1 cellular context compared by ENCODE assay signal in the genomic region with DNA sequence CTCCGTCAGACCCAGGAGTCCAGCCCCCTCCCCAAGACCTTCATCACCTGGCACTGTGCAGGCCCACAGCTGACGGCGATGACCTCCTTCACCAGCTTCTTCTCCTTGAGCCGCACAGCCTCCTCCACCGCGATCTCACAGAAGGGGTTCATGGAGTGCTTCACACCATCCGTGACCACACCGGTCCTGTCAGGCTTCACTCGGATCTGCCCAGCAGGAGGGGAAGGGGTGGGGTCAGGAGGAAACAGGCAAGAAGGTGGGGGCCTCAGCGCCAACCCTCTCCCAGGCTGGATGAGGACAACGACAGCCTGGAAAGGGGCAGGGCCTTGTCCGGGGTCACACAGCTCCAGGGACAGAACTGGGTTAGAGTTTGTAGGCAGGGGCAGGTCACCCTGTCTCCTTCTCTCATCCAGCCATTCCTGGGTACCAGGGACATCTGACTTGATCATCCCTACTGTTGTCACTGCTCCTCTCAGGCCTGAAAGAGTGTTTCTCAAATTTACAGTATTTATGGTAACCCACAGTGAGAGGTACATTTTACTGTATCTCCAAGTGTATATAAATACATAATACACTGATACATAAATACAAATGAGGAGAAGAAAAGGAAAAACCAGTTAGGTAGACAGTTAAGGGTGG.
A peak's percentile ranks its signal among the peaks of the same experiment; 100 is the strongest.
TF ChIP-seq lines count a peak whose summit lies in the region.

No MANE protein-coding gene starts in this region.

TF ChIP-seq in HepG2, 621 proteins besides CTCF, POLR2A, EP300 and RAD21 (continued from another document and continues in another):
- TF ChIP-seq, protein P1, sequence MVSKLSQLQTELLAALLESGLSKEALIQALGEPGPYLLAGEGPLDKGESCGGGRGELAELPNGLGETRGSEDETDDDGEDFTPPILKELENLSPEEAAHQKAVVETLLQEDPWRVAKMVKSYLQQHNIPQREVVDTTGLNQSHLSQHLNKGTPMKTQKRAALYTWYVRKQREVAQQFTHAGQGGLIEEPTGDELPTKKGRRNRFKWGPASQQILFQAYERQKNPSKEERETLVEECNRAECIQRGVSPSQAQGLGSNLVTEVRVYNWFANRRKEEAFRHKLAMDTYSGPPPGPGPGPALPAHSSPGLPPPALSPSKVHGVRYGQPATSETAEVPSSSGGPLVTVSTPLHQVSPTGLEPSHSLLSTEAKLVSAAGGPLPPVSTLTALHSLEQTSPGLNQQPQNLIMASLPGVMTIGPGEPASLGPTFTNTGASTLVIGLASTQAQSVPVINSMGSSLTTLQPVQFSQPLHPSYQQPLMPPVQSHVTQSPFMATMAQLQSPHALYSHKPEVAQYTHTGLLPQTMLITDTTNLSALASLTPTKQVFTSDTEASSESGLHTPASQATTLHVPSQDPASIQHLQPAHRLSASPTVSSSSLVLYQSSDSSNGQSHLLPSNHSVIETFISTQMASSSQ (IDR thresholded peaks at IDR 0.05; ENCODE audit: low read depth): no peak
- TF ChIP-seq, protein P1 (CRISPR knock-in tag; IDR thresholded peaks at IDR 0.05; ENCODE audit: borderline replicate concordance): no peak
- no peak for TF ChIP-seq NKX3-1 (CRISPR knock-in tag; IDR thresholded peaks at IDR 0.05)
- TF ChIP-seq ZNF44 (CRISPR knock-in tag; IDR thresholded peaks at IDR 0.05): no peak
- peak; percentile 61; the same call in 1 of the 2 replicates for TF ChIP-seq JUND (CRISPR knock-in tag; IDR thresholded peaks at IDR 0.05)
- no peak for TF ChIP-seq ARID2 (CRISPR knock-in tag; IDR thresholded peaks at IDR 0.05; ENCODE audit: borderline replicate concordance)
- TF ChIP-seq, protein P2, sequence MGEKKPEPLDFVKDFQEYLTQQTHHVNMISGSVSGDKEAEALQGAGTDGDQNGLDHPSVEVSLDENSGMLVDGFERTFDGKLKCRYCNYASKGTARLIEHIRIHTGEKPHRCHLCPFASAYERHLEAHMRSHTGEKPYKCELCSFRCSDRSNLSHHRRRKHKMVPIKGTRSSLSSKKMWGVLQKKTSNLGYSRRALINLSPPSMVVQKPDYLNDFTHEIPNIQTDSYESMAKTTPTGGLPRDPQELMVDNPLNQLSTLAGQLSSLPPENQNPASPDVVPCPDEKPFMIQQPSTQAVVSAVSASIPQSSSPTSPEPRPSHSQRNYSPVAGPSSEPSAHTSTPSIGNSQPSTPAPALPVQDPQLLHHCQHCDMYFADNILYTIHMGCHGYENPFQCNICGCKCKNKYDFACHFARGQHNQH (CRISPR knock-in tag; IDR thresholded peaks at IDR 0.05): no peak
- TF ChIP-seq, protein P3, sequence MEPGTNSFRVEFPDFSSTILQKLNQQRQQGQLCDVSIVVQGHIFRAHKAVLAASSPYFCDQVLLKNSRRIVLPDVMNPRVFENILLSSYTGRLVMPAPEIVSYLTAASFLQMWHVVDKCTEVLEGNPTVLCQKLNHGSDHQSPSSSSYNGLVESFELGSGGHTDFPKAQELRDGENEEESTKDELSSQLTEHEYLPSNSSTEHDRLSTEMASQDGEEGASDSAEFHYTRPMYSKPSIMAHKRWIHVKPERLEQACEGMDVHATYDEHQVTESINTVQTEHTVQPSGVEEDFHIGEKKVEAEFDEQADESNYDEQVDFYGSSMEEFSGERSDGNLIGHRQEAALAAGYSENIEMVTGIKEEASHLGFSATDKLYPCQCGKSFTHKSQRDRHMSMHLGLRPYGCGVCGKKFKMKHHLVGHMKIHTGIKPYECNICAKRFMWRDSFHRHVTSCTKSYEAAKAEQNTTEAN (CRISPR knock-in tag; conservative IDR thresholded peaks at IDR 0.05): no peak
- TF ChIP-seq E2F5 (CRISPR knock-in tag; conservative IDR thresholded peaks at IDR 0.05): no peak
- TF ChIP-seq, protein P4, sequence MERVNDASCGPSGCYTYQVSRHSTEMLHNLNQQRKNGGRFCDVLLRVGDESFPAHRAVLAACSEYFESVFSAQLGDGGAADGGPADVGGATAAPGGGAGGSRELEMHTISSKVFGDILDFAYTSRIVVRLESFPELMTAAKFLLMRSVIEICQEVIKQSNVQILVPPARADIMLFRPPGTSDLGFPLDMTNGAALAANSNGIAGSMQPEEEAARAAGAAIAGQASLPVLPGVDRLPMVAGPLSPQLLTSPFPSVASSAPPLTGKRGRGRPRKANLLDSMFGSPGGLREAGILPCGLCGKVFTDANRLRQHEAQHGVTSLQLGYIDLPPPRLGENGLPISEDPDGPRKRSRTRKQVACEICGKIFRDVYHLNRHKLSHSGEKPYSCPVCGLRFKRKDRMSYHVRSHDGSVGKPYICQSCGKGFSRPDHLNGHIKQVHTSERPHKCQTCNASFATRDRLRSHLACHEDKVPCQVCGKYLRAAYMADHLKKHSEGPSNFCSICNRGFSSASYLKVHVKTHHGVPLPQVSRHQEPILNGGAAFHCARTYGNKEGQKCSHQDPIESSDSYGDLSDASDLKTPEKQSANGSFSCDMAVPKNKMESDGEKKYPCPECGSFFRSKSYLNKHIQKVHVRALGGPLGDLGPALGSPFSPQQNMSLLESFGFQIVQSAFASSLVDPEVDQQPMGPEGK (CRISPR knock-in tag; IDR thresholded peaks at IDR 0.05): peak; percentile 98
- no peak for TF ChIP-seq THYN1 (CRISPR knock-in tag; IDR thresholded peaks at IDR 0.05; ENCODE audit: borderline replicate concordance, low read depth)
- TF ChIP-seq ARID4A (CRISPR knock-in tag; IDR thresholded peaks at IDR 0.05; ENCODE audit: borderline replicate concordance): no peak; the same call in 1 of the 2 replicates
- peak; percentile 64; the same call in 1 of the 2 replicates for TF ChIP-seq ZNF589 (CRISPR knock-in tag; conservative IDR thresholded peaks at IDR 0.05)
- no peak for TF ChIP-seq ZNF235 (CRISPR knock-in tag; IDR thresholded peaks at IDR 0.05; ENCODE audit: borderline replicate concordance)
- TF ChIP-seq HCFC1 (IDR thresholded peaks at IDR 0.05; ENCODE audit: low read depth, low read length): no peak
- TF ChIP-seq, protein P5, sequence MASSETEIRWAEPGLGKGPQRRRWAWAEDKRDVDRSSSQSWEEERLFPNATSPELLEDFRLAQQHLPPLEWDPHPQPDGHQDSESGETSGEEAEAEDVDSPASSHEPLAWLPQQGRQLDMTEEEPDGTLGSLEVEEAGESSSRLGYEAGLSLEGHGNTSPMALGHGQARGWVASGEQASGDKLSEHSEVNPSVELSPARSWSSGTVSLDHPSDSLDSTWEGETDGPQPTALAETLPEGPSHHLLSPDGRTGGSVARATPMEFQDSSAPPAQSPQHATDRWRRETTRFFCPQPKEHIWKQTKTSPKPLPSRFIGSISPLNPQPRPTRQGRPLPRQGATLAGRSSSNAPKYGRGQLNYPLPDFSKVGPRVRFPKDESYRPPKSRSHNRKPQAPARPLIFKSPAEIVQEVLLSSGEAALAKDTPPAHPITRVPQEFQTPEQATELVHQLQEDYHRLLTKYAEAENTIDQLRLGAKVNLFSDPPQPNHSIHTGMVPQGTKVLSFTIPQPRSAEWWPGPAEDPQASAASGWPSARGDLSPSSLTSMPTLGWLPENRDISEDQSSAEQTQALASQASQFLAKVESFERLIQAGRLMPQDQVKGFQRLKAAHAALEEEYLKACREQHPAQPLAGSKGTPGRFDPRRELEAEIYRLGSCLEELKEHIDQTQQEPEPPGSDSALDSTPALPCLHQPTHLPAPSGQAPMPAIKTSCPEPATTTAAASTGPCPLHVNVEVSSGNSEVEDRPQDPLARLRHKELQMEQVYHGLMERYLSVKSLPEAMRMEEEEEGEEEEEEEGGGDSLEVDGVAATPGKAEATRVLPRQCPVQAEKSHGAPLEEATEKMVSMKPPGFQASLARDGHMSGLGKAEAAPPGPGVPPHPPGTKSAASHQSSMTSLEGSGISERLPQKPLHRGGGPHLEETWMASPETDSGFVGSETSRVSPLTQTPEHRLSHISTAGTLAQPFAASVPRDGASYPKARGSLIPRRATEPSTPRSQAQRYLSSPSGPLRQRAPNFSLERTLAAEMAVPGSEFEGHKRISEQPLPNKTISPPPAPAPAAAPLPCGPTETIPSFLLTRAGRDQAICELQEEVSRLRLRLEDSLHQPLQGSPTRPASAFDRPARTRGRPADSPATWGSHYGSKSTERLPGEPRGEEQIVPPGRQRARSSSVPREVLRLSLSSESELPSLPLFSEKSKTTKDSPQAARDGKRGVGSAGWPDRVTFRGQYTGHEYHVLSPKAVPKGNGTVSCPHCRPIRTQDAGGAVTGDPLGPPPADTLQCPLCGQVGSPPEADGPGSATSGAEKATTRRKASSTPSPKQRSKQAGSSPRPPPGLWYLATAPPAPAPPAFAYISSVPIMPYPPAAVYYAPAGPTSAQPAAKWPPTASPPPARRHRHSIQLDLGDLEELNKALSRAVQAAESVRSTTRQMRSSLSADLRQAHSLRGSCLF (CRISPR knock-in tag; IDR thresholded peaks at IDR 0.05; ENCODE audit: borderline replicate concordance): no peak
- no peak for TF ChIP-seq SRF (IDR thresholded peaks at IDR 0.05; ENCODE audit: low read depth, low read length)
- no peak for TF ChIP-seq ASH2L (IDR thresholded peaks at IDR 0.05; ENCODE audit: insufficient read length, low read depth, low read length)
- TF ChIP-seq ZNF138 (CRISPR knock-in tag; IDR thresholded peaks at IDR 0.05; ENCODE audit: low read depth): no peak
- no peak for TF ChIP-seq ZNF850 (CRISPR knock-in tag; conservative IDR thresholded peaks at IDR 0.05)
- no peak; the same call in 1 of the 2 replicates for TF ChIP-seq ZNF749 (CRISPR knock-in tag; IDR thresholded peaks at IDR 0.05; ENCODE audit: borderline replicate concordance)
- no peak; the same call in 1 of the 2 replicates for TF ChIP-seq ZNF3 (CRISPR knock-in tag; IDR thresholded peaks at IDR 0.05)
- 0 out of 2 replicates have a peak, but pooled peaks have one; percentile 4 for TF ChIP-seq HMG20B (CRISPR knock-in tag; conservative IDR thresholded peaks at IDR 0.05)
- TF ChIP-seq, protein P6, sequence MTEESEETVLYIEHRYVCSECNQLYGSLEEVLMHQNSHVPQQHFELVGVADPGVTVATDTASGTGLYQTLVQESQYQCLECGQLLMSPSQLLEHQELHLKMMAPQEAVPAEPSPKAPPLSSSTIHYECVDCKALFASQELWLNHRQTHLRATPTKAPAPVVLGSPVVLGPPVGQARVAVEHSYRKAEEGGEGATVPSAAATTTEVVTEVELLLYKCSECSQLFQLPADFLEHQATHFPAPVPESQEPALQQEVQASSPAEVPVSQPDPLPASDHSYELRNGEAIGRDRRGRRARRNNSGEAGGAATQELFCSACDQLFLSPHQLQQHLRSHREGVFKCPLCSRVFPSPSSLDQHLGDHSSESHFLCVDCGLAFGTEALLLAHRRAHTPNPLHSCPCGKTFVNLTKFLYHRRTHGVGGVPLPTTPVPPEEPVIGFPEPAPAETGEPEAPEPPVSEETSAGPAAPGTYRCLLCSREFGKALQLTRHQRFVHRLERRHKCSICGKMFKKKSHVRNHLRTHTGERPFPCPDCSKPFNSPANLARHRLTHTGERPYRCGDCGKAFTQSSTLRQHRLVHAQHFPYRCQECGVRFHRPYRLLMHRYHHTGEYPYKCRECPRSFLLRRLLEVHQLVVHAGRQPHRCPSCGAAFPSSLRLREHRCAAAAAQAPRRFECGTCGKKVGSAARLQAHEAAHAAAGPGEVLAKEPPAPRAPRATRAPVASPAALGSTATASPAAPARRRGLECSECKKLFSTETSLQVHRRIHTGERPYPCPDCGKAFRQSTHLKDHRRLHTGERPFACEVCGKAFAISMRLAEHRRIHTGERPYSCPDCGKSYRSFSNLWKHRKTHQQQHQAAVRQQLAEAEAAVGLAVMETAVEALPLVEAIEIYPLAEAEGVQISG (CRISPR knock-in tag; IDR thresholded peaks at IDR 0.05): peak; percentile 29; the same call in 1 of the 2 replicates
- TF ChIP-seq PAWR (CRISPR knock-in tag; IDR thresholded peaks at IDR 0.05; ENCODE audit: borderline replicate concordance): no peak
- no peak for TF ChIP-seq ZMAT5 (CRISPR knock-in tag; IDR thresholded peaks at IDR 0.05; ENCODE audit: borderline replicate concordance, low read depth)
- TF ChIP-seq ARNT2 (CRISPR knock-in tag; IDR thresholded peaks at IDR 0.05; ENCODE audit: low read depth): no peak; the same call in 1 of the 2 replicates
- peak; percentile 23; the same call in 1 of the 2 replicates for TF ChIP-seq ZNF547 (CRISPR knock-in tag; IDR thresholded peaks at IDR 0.05)
